8 cellular contexts compared by ENCODE assay signal in the genomic region with DNA sequence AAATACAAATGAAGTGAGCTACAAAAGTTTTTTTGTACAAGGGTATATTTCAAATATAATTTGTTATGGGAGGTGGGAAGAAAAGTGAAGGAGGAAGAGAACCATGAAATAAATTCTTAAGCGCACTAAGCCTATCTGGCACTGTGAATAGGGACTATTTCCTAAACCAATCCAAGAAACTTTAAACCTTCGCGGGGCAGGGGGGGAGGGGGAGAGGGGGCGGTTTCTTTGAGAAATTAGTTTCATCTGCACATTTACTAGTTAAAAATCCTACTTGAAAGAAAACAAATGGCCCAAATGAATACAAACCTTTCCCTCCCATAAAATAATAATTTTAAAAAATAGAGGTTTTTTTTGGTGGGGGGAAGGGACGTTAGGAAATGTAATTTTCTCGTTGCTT. TPM values are rescaled to one million over a fixed set of nuclear protein-coding genes. Genes with fewer than 3 reads are reported as not detected.
A peak's percentile ranks its signal among the peaks of the same experiment; 100 is the strongest.
DNase-seq lines count a peak whose midpoint lies in the region; ATAC-seq and TF ChIP-seq lines count a peak whose summit lies in the region.

No MANE protein-coding gene starts in this region.

- H3K4me3 ChIP-seq in heart right ventricle = peak overlapping the region; percentile 48 to 79 (median 72)
- peak overlapping the region; percentile 86 to 99 (median 93) for H3K4me3 ChIP-seq in subcutaneous abdominal adipose tissue (ENCODE audit: low read depth in 1 of 5, low read length in 5 of 5)

- 0 to 2% methylated on average over 6 of the region's 6 CpGs for WGBS in heart right ventricle, 2 donors

- H3K27me3 ChIP-seq in heart right ventricle = no peaks in the 10 kb centered on the region
- H3K27me3 ChIP-seq in subcutaneous abdominal adipose tissue (ENCODE audit: control insufficient read depth in 5 of 5, insufficient read depth in 4 of 5, low read length in 5 of 5) = no peaks in the 10 kb centered on the region

- no peak for TF ChIP-seq CTCF in heart right ventricle (IDR thresholded peaks at IDR 0.05)

- H3K27ac Mint-ChIP-seq in activated T-helper 2 cell treated with anti-CD3 and anti-CD28 coated beads, Interferon-gamma antibody, Interleukin-2, Interleukin-4, amounts not matched to agents 10 μg/mL and 5 μg/mL and 100 μg/mL, durations not matched to agents 14 hours and 24 hours and 36 hours = peak overlapping the region; percentile 88

- H3K36me3 Mint-ChIP-seq in activated T-helper 2 cell treated with anti-CD3 and anti-CD28 coated beads, Interferon-gamma antibody, Interleukin-2, Interleukin-4, amounts not matched to agents 10 μg/mL and 5 μg/mL and 100 μg/mL, durations not matched to agents 14 hours and 24 hours and 36 hours (ENCODE audit: low read depth) = peaks cover 23% of the 10 kb centered on the region

- H3K4me1 ChIP-seq in heart right ventricle (peaks cover 0 to 26% (median 17%) of the 10 kb centered on the region in 9 donors), subcutaneous abdominal adipose tissue (ENCODE audit: control insufficient read depth in 5 of 5, insufficient read depth in 5 of 5, low read length in 5 of 5) (peaks cover 0 to 19% (median 12%) of the 10 kb centered on the region in 5 donors)

- peaks cover 17% of the 10 kb centered on the region for H3K4me1 Mint-ChIP-seq in activated T-helper 2 cell treated with anti-CD3 and anti-CD28 coated beads, Interferon-gamma antibody, Interleukin-2, Interleukin-4, amounts not matched to agents 10 μg/mL and 5 μg/mL and 100 μg/mL, durations not matched to agents 14 hours and 24 hours and 36 hours (ENCODE audit: low read depth)

- ATAC-seq in heart right ventricle = no peak
- no peak for ATAC-seq in HG03139 (IDR thresholded peaks at IDR 0.05; ENCODE audit: unreplicated experiment)
- ATAC-seq in HG03095 (IDR thresholded peaks at IDR 0.05; ENCODE audit: unreplicated experiment) = no peak

- intact Hi-C loops in heart right ventricle (cut with DNase I) = loop anchor here in 5 of 10 donors (5.0 to 10.0 kb wide), 5 partner anchors 62 to 442 kb away; a partner anchor contains a TSS
- intact Hi-C loops in cardiac septum (cut with DNase I) = loop anchor here (5.0 kb wide), 1 partner anchor 134 kb away; no protein-coding TSS in a partner anchor
- intact Hi-C loops in activated T-helper 2 cell treated with anti-CD3 and anti-CD28 coated beads, Interferon-gamma antibody, Interleukin-2, Interleukin-4, amounts not matched to agents 10 μg/mL and 5 μg/mL and 100 μg/mL, durations not matched to agents 14 hours and 24 hours and 36 hours (cut with micrococcal nuclease) = loop anchor here (2.0 to 5.0 kb wide), 4 partner anchors 66 to 282 kb away; a partner anchor contains a TSS

- peak overlapping the region in 4 of 5 donors; percentile 60 to 82 (median 80) for H3K9ac ChIP-seq in subcutaneous abdominal adipose tissue (ENCODE audit: low read length in 5 of 5)

- no peaks in the 10 kb centered on the region for H3K9me3 ChIP-seq in heart right ventricle
- H3K9me3 ChIP-seq in subcutaneous abdominal adipose tissue (ENCODE audit: control insufficient read depth in 5 of 5, low read length in 5 of 5) = no peaks in the 10 kb centered on the region

- peaks cover 9% of the 10 kb centered on the region for H3K27me3 Mint-ChIP-seq in activated T-helper 2 cell treated with anti-CD3 and anti-CD28 coated beads, Interferon-gamma antibody, Interleukin-2, Interleukin-4, amounts not matched to agents 10 μg/mL and 5 μg/mL and 100 μg/mL, durations not matched to agents 14 hours and 24 hours and 36 hours (ENCODE audit: low read depth)

- H3K9me3 Mint-ChIP-seq in activated T-helper 2 cell treated with anti-CD3 and anti-CD28 coated beads, Interferon-gamma antibody, Interleukin-2, Interleukin-4, amounts not matched to agents 10 μg/mL and 5 μg/mL and 100 μg/mL, durations not matched to agents 14 hours and 24 hours and 36 hours = no peaks in the 10 kb centered on the region

- H3K36me3 ChIP-seq in heart right ventricle = peaks cover 0 to 35% (median 22%) of the 10 kb centered on the region in 9 donors
- H3K36me3 ChIP-seq in subcutaneous abdominal adipose tissue (ENCODE audit: control insufficient read depth in 5 of 5, insufficient read depth in 5 of 5, low read length in 5 of 5) = peaks cover 9 to 21% (median 14%) of the 10 kb centered on the region in 5 donors

- peak overlapping the region; percentile 96 for H3K4me3 Mint-ChIP-seq in activated T-helper 2 cell treated with anti-CD3 and anti-CD28 coated beads, Interferon-gamma antibody, Interleukin-2, Interleukin-4, amounts not matched to agents 10 μg/mL and 5 μg/mL and 100 μg/mL, durations not matched to agents 14 hours and 24 hours and 36 hours (ENCODE audit: low read depth)

- DNase-seq in heart right ventricle (no peak), cardiac septum (ENCODE audit: low spot score) (no peak), iPS-NIHi7 (ENCODE audit: extremely low spot score) (peak; percentile 18), middle frontal gyrus (ENCODE audit: extremely low spot score, low spot score) (no peak)
- no peak for DNase-seq in activated T-helper 2 cell treated with anti-CD3 and anti-CD28 coated beads, Interferon-gamma antibody, Interleukin-2, Interleukin-4, amounts not matched to agents 10 μg/mL and 5 μg/mL and 100 μg/mL, durations not matched to agents 14 hours and 24 hours and 36 hours (ENCODE audit: low spot score)

- H3K27ac ChIP-seq in heart right ventricle = peak overlapping the region in 8 of 10 donors; percentile 26 to 76 (median 68)
- H3K27ac ChIP-seq in subcutaneous abdominal adipose tissue (ENCODE audit: low read depth, low read length) = no peak overlapping the region

RNA-seq across cellular contexts. Expression of a gene that starts 0.4 kb away (rescaled TPM):
- total RNA-seq in heart right ventricle = 10 to 100 TPM; 10.9 to 17.8 (median 15.4) TPM
- 1 to 10 TPM; 7.6 to 8.6 TPM for polyA plus RNA-seq in heart right ventricle
- 12.6 TPM for total RNA-seq in cardiac septum
- 21.3 and 22.4 TPM in 2 replicates for total RNA-seq in activated T-helper 2 cell treated with anti-CD3 and anti-CD28 coated beads, Interferon-gamma antibody, Interleukin-2, Interleukin-4, amounts not matched to agents 10 μg/mL and 5 μg/mL and 100 μg/mL, durations not matched to agents 14 hours and 24 hours and 36 hours

RNA-seq across cellular contexts. Expression of a gene that starts 24.1 kb away (rescaled TPM):
- total RNA-seq in heart right ventricle (under 1 TPM in 2 of 10 donors, not detected in 8; 0.23 to 0.33 TPM), cardiac septum (not detected)
- polyA plus RNA-seq in heart right ventricle = not detected
- total RNA-seq in activated T-helper 2 cell treated with anti-CD3 and anti-CD28 coated beads, Interferon-gamma antibody, Interleukin-2, Interleukin-4, amounts not matched to agents 10 μg/mL and 5 μg/mL and 100 μg/mL, durations not matched to agents 14 hours and 24 hours and 36 hours = 0.27 TPM in 1 of 2 replicates, not detected in the other
